8 cellular contexts compared by ENCODE assay signal in the genomic region with DNA sequence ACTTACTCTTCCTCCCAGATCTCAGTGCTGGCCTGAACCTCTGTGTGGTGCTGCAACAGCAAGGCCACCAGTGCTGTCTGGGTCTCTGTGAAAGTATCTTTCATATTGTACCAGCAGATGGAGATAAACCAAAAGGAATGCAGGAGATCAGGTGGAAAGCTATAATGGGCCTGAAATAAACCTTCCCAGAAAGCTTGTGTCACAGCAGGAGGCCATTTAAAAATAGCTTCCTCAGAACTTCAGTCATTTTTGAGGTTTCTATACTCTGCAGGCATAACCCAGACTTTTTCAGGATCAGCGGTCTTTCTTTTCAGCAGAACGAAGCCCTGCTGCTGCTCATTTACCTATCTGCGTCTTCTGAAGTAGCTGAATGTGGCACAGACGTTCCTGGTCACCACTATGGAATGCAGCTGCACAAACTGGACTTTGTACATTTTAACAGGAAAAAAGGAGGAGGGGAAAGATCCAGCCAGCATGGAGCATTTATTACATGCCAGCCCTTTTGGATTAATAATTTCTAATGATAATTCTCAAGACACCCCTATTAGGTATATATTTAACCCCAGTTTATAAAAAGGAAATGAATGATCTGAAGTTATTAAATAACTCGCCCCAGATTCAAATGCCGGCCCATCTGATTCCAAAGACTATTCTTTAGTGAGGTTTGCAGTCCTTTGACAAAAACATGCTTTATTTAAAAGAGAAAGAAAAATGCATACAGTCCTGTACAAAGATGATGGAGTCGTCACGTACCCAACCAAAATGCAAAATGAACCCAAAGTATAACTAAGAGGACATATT.
DNase-seq lines count a peak whose midpoint lies in the region; ATAC-seq, FAIRE-seq and TF ChIP-seq lines count a peak whose summit lies in the region.

No MANE protein-coding gene starts in this region.

- no peak for FAIRE-seq in GM12891 (lab: Jason Lieb, UNC)

- H3K4me1 ChIP-seq in OCI-LY3 (ENCODE audit: low read length) (peaks cover 21% of the 10 kb centered on the region), tibial nerve (peaks cover 0 to 8% (median 2%) of the 10 kb centered on the region in 4 donors)

- peak; percentile 17 for TF ChIP-seq CTCF in CD14-positive monocyte (IDR thresholded peaks at IDR 0.05)
- peak; percentile 54 for TF ChIP-seq CTCF in OCI-LY3 (IDR thresholded peaks at IDR 0.05; ENCODE audit: low read depth, low read length)
- TF ChIP-seq CTCF in tibial nerve (IDR thresholded peaks at IDR 0.05) = peak; percentile 22 to 63 (median 25)

- H4K20me1 ChIP-seq in OCI-LY3 (ENCODE audit: insufficient read depth, low read length) = no peaks in the 10 kb centered on the region

- H3K4me3 Mint-ChIP-seq in CD14-positive monocyte = no peak overlapping the region
- H3K4me3 Mint-ChIP-seq in central memory CD8-positive, alpha-beta T cell = no peak overlapping the region

- H3K9ac ChIP-seq in OCI-LY3 (ENCODE audit: low read length) = no peak overlapping the region

- intact Hi-C loops in CD14-positive monocyte (cut with micrococcal nuclease) = loop anchor here in 1 of 2 donors (5.0 kb wide), 1 partner anchor 169 kb away; no protein-coding TSS in a partner anchor

- ATAC-seq in GM18498 (IDR thresholded peaks at IDR 0.05; ENCODE audit: unreplicated experiment) (peak; percentile 52), HG03354 (IDR thresholded peaks at IDR 0.05; ENCODE audit: poor library complexity, severe bottlenecking, unreplicated experiment) (peak; percentile 73), left lobe of liver (peak; percentile 95)
- ATAC-seq in central memory CD8-positive, alpha-beta T cell (replicated peaks; ENCODE audit: extremely low read depth, poor library complexity, severe bottlenecking) = peak; percentile 33

- H3K4me1 Mint-ChIP-seq in CD14-positive monocyte = peaks cover 6% of the 10 kb centered on the region
- peaks cover 9% of the 10 kb centered on the region for H3K4me1 Mint-ChIP-seq in central memory CD8-positive, alpha-beta T cell

- TF ChIP-seq POLR2A in tibial nerve (IDR thresholded peaks at IDR 0.05) (no peak), GM12891 (IDR thresholded peaks at IDR 0.05; ENCODE audit: low read depth, low read length) (no peak)

- H3K9me3 ChIP-seq in OCI-LY3 (ENCODE audit: insufficient read depth, low read length) (no peaks in the 10 kb centered on the region), tibial nerve (no peaks in the 10 kb centered on the region)

- H3K4me2 ChIP-seq in OCI-LY3 (ENCODE audit: low read length) = no peak overlapping the region

- H3K27ac ChIP-seq in OCI-LY3 (ENCODE audit: low read length) = no peak overlapping the region
- no peak overlapping the region for H3K27ac ChIP-seq in tibial nerve

- no peak for DNase-seq in CD14-positive monocyte (ENCODE audit: low spot score)
- DNase-seq in central memory CD8-positive, alpha-beta T cell (ENCODE audit: low spot score in 2 of 2) = no peak
- peak; percentile 59 for DNase-seq in left lobe of liver (ENCODE audit: low spot score)
- no peak for DNase-seq in tibial nerve (ENCODE audit: low spot score in 2 of 2)
- no peak for DNase-seq in GM12891 (ENCODE audit: insufficient read length, low spot score)

- H3K4me3 ChIP-seq in OCI-LY3 (ENCODE audit: low read length) (no peak overlapping the region), tibial nerve (no peak overlapping the region)

- peaks cover 0 to 2% (median 1%) of the 10 kb centered on the region in 3 donors for H3K27me3 Mint-ChIP-seq in CD14-positive monocyte (ENCODE audit: low read depth in 3 of 3)
- no peaks in the 10 kb centered on the region for H3K27me3 Mint-ChIP-seq in central memory CD8-positive, alpha-beta T cell

- H3K27ac Mint-ChIP-seq in CD14-positive monocyte = no peak overlapping the region
- no peak overlapping the region for H3K27ac Mint-ChIP-seq in central memory CD8-positive, alpha-beta T cell (ENCODE audit: low read depth)

- peaks cover 22% of the 10 kb centered on the region for H3K36me3 ChIP-seq in OCI-LY3 (replicated peaks; ENCODE audit: low read depth, low read length)
- peaks cover 0 to 16% (median 0%) of the 10 kb centered on the region in 3 donors for H3K36me3 ChIP-seq in tibial nerve

- no peak overlapping the region for H2AFZ ChIP-seq in OCI-LY3 (ENCODE audit: low read depth, low read length)

- no peak for TF ChIP-seq EP300 in tibial nerve (IDR thresholded peaks at IDR 0.05)

- WGBS in tibial nerve, 2 donors = 61 to 64% methylated on average over 8 of the region's 8 CpGs

- H3K9me3 Mint-ChIP-seq in CD14-positive monocyte = peaks cover 0 to 3% (median 0%) of the 10 kb centered on the region in 7 donors
- H3K9me3 Mint-ChIP-seq in central memory CD8-positive, alpha-beta T cell = no peaks in the 10 kb centered on the region

- peaks cover 13 to 14% of the 10 kb centered on the region in 2 donors for H3K36me3 Mint-ChIP-seq in CD14-positive monocyte
- H3K36me3 Mint-ChIP-seq in central memory CD8-positive, alpha-beta T cell (ENCODE audit: insufficient read depth) = peaks cover 11% of the 10 kb centered on the region

- no peaks in the 10 kb centered on the region for H3K79me2 ChIP-seq in OCI-LY3 (ENCODE audit: low read length)

- H3K27me3 ChIP-seq in OCI-LY3 (ENCODE audit: low read depth, low read length) = no peaks in the 10 kb centered on the region; the same call in 1 of the 2 replicates
- no peaks in the 10 kb centered on the region for H3K27me3 ChIP-seq in tibial nerve

TF ChIP-seq in GM12891, 5 proteins besides CTCF, POLR2A, EP300 and RAD21:
- TF ChIP-seq PAX5 (IDR thresholded peaks at IDR 0.05; ENCODE audit: insufficient read depth, low read length, severe bottlenecking) = no peak
- no peak for TF ChIP-seq POU2F2 (IDR thresholded peaks at IDR 0.05; ENCODE audit: low read depth, low read length)

Comparison
In these comparisons a context has a peak if more than half of its experiments do, and no peak if none do; other contexts are left out.
1. ATAC-seq: peak in every context shown above with its lines; median percentile 95 in left lobe of liver; 73 in HG03354; 52 in GM18498; 33 in central memory CD8-positive, alpha-beta T cell.